In the genomic region with DNA sequence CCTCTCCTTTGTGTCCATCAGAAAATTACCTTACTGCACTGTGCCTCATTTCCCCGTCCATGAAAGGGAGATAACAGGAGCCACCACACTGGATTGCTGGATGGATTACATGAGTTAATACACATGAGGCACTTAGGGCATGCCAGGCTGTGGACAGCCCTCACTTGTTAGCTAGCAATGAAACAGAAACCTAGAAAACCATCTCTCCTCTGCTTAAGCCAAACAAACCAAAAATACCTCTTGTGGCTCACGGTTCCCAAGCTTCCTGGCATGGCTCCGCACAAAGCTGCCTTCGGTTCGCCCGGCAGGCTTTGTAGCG, we compare ENCODE assay signal across 8 cellular contexts. TPM values are rescaled to one million over a fixed set of nuclear protein-coding genes. Genes with fewer than 3 reads are reported as not detected.
A peak's percentile ranks its signal among the peaks of the same experiment; 100 is the strongest.
DNase-seq lines count a peak whose midpoint lies in the region; ATAC-seq and TF ChIP-seq lines count a peak whose summit lies in the region.

No MANE protein-coding gene starts in this region.

- TF ChIP-seq EP300 in esophagus muscularis mucosa (IDR thresholded peaks at IDR 0.05) = no peak

- H2AFZ ChIP-seq in neuron (ENCODE audit: low read depth, low read length) = peak overlapping the region; percentile 99

- H3K27ac ChIP-seq in A673 (ENCODE audit: low read depth, low read length, poor library complexity, severe bottlenecking) (peak overlapping the region; percentile 69), SJSA1 (peak overlapping the region; percentile 42), esophagus muscularis mucosa (replicated peaks in 1 of 4) (peak overlapping the region; percentile 89 to 92 (median 91))

- WGBS in esophagus muscularis mucosa = 4% methylated on average over 4 of the region's 7 CpGs

- H3K36me3 ChIP-seq in A673 (ENCODE audit: insufficient read depth, low read length, poor library complexity, severe bottlenecking) (no peaks in the 10 kb centered on the region), SJSA1 (peaks cover 24% of the 10 kb centered on the region), esophagus muscularis mucosa (peaks cover 3 to 21% (median 13%) of the 10 kb centered on the region in 4 donors), neuron (ENCODE audit: insufficient read depth, low read length) (peaks cover 7% of the 10 kb centered on the region)

- H3K27me3 ChIP-seq in A673 (replicated peaks; ENCODE audit: insufficient read depth, low read depth, low read length, poor library complexity) (no peaks in the 10 kb centered on the region), SJSA1 (replicated peaks) (no peaks in the 10 kb centered on the region), esophagus muscularis mucosa (no peaks in the 10 kb centered on the region), neuron (ENCODE audit: insufficient read depth, low read length) (no peaks in the 10 kb centered on the region)

- intact Hi-C loops in A673 (cut with micrococcal nuclease; ENCODE audit: unreplicated experiment) = no loop called here
- intact Hi-C loops in esophagus muscularis mucosa (cut with DNase I) = loop anchor here (5.0 kb wide), 1 partner anchor 96 kb away; a partner anchor contains a TSS

- BruUV-seq in A673 (replicated peaks; lab: Mats Ljungman, UMichigan) = no TSS peak

- CTCF ChIA-PET in A673 (lab: Charles Lee) = no interaction called here

- DNase-seq in A673 (ENCODE audit: low spot score) (no peak), SJSA1 (ENCODE audit: low read depth in 1 of 2, low spot score in 2 of 2) (no peak), esophagus muscularis mucosa (ENCODE audit: extremely low spot score) (no peak), amniotic stem cell (lab: John Stamatoyannopoulos, UW) (no peak), KBM-7 (no peak)

- H3K4me3 ChIP-seq in A673 (ENCODE audit: low read depth, low read length, poor library complexity, severe bottlenecking) (peak overlapping the region; percentile 85), SJSA1 (peak overlapping the region; percentile 79), esophagus muscularis mucosa (peak overlapping the region; percentile 96 to 97 (median 96)), neuron (ENCODE audit: low read length) (peak overlapping the region; percentile 97)

- in situ Hi-C loops in KBM-7 (cut with MboI; ENCODE audit: low pct_unique_long_range_greater_than_20kb, low sequenced_read_pairs) = no loop called here

- no peaks in the 10 kb centered on the region for H3K9me3 ChIP-seq in A673 (ENCODE audit: low read depth, low read length, poor library complexity, severe bottlenecking)
- no peaks in the 10 kb centered on the region for H3K9me3 ChIP-seq in SJSA1 (replicated peaks)
- no peaks in the 10 kb centered on the region for H3K9me3 ChIP-seq in esophagus muscularis mucosa
- H3K9me3 ChIP-seq in neuron (ENCODE audit: low read length) = no peaks in the 10 kb centered on the region

- POLR2A ChIA-PET in A673 (lab: Charles Lee; ENCODE audit: low non-redundant PET) = no interaction called here

- peak; percentile 22 for ATAC-seq in GM18519 (IDR thresholded peaks at IDR 0.05; ENCODE audit: low FRiP score, unreplicated experiment)
- peak; percentile 22 for ATAC-seq in HG03039 (IDR thresholded peaks at IDR 0.05; ENCODE audit: unreplicated experiment)

- TF ChIP-seq CTCF in A673 (conservative IDR thresholded peaks at IDR 0.05; ENCODE audit: low read depth, low read length) = no peak
- TF ChIP-seq CTCF in esophagus muscularis mucosa (IDR thresholded peaks at IDR 0.05) = no peak

- H3K4me1 ChIP-seq in A673 (ENCODE audit: insufficient read depth, low read length, poor library complexity, severe bottlenecking) = no peaks in the 10 kb centered on the region
- peaks cover 16% of the 10 kb centered on the region for H3K4me1 ChIP-seq in SJSA1 (replicated peaks)
- H3K4me1 ChIP-seq in esophagus muscularis mucosa = peaks cover 12 to 45% (median 42%) of the 10 kb centered on the region in 4 donors
- H3K4me1 ChIP-seq in neuron (ENCODE audit: insufficient read depth, low read length) = peaks cover 12% of the 10 kb centered on the region

- TF ChIP-seq POLR2A in esophagus muscularis mucosa (IDR thresholded peaks at IDR 0.05; ENCODE audit: low read depth) = no peak

RNA-seq across cellular contexts. Expression of a gene that starts 0.7 kb away (rescaled TPM):
- total RNA-seq in A673 (2021) (8.0 and 8.5 TPM in 2 replicates), esophagus muscularis mucosa (10 to 100 TPM; 22.9 to 37.0 (median 29.5) TPM)
- total RNA-seq in SJSA1 (2014; rRNA removed; shearing (Covaris generic)) = 27.0 and 29.8 TPM in 2 replicates

RNA-seq across cellular contexts. Expression of a gene that starts 13.7 kb away (rescaled TPM):
- total RNA-seq in A673 (2021) (0.61 TPM in 1 of 2 replicates, not detected in the other), esophagus muscularis mucosa (10 to 100 TPM in 3 of 4 donors, 1 to 10 TPM in 1; 7.1 to 13.6 (median 11.0) TPM)
- total RNA-seq in SJSA1 (2014; rRNA removed; shearing (Covaris generic)) = 40.1 and 47.6 TPM in 2 replicates
